9 cellular contexts compared by ENCODE assay signal in genomic region chr12:96196781-96197180, GRCh38. TPM values are rescaled to one million over a fixed set of nuclear protein-coding genes. Genes with fewer than 3 reads are reported as not detected.
DNase-seq lines count a peak whose midpoint lies in the region; ATAC-seq and TF ChIP-seq lines count a peak whose summit lies in the region.
"Had no signal": no experiment of that assay in that cellular context is flagged by ENCODE, and none has a peak within 500 bp of the region (broad histone marks: within the 10 kb centered on the region; RNA-seq: fewer than 3 reads in every experiment).

No MANE protein-coding gene starts in this region.

- peaks cover 0 to 38% (median 17%) of the 10 kb centered on the region in 11 experiments; a peak in 16 of 22 replicates for H3K36me3 ChIP-seq in BLaER1 treated with 17β-estradiol and CSF1 and Interleukin-3, amounts not matched to agents 10 nM and 100 nM
- H3K36me3 ChIP-seq in mammary epithelial cell (ENCODE audit: insufficient read depth, low read length): peaks cover under 1% of the 10 kb centered on the region
- H3K36me3 ChIP-seq in naive thymus-derived CD4-positive, alpha-beta T cell (ENCODE audit: control insufficient read depth in 2 of 3, insufficient read depth in 3 of 3, low read length in 3 of 3): peaks cover 0 to 4% (median 0%) of the 10 kb centered on the region in 3 experiments

- ATAC-seq in naive thymus-derived CD4-positive, alpha-beta T cell: no peak
- no peak for ATAC-seq in GM19023 (IDR thresholded peaks at IDR 0.05; ENCODE audit: unreplicated experiment)
- no peak for ATAC-seq in left colon
- no peak for ATAC-seq in GM21526 (IDR thresholded peaks at IDR 0.05; ENCODE audit: low FRiP score, unreplicated experiment)

- peaks cover 0 to 25% (median 0%) of the 10 kb centered on the region in 11 experiments; a peak in 7 of 22 replicates for H4K20me1 ChIP-seq in BLaER1 treated with 17β-estradiol and CSF1 and Interleukin-3, amounts not matched to agents 10 nM and 100 nM
- no peaks in the 10 kb centered on the region for H4K20me1 ChIP-seq in mammary epithelial cell (ENCODE audit: insufficient read depth, low read length)

- peak; percentile 75 for DNase-seq in LHCN-M2 (ENCODE audit: low read depth)
- DNase-seq in mammary epithelial cell: peak; percentile 66
- DNase-seq in naive thymus-derived CD4-positive, alpha-beta T cell: no peak
- DNase-seq in left colon: no peak
- DNase-seq in NCI-H1694 (lab: John Stamatoyannopoulos, UW): no peak
- DNase-seq: NCI-H526 treated with DMSO at 0.1 percent for 48 hours had no signal

- H3K4me1 Mint-ChIP-seq in naive thymus-derived CD4-positive, alpha-beta T cell: peaks cover 31 to 64% (median 51%) of the 10 kb centered on the region in 7 donors

- peaks cover 0 to 12% (median 5%) of the 10 kb centered on the region in 11 experiments; a peak in 13 of 22 replicates for H3K9me3 ChIP-seq in BLaER1 treated with 17β-estradiol and CSF1 and Interleukin-3, amounts not matched to agents 10 nM and 100 nM (replicated peaks in 1 of 11)
- no peaks in the 10 kb centered on the region for H3K9me3 ChIP-seq in mammary epithelial cell (replicated peaks; ENCODE audit: insufficient read depth, low read length)
- no peaks in the 10 kb centered on the region for H3K9me3 ChIP-seq in naive thymus-derived CD4-positive, alpha-beta T cell (ENCODE audit: control insufficient read depth in 2 of 3, low read length in 3 of 3)

- no peak for TF ChIP-seq CTCF in mammary epithelial cell (conservative IDR thresholded peaks at IDR 0.05 in 1 of 2, IDR thresholded peaks at IDR 0.05 in 1 of 2; ENCODE audit: extremely low read depth in 1 of 2, insufficient read depth in 1 of 2, low read depth in 1 of 2, low read length in 2 of 2)

- H3K27ac ChIP-seq in BLaER1 treated with 17β-estradiol and CSF1 and Interleukin-3, amounts not matched to agents 10 nM and 100 nM: peak overlapping the region; percentile 32 to 99 (median 99); a peak in 21 of 22 replicates
- H3K27ac ChIP-seq in mammary epithelial cell (ENCODE audit: insufficient read depth, low read depth, low read length): peak overlapping the region; percentile 99
- peak overlapping the region; percentile 77 for H3K27ac ChIP-seq in naive thymus-derived CD4-positive, alpha-beta T cell (ENCODE audit: low read depth, low read length)

- no TSS peak for BruUV-seq in mammary epithelial cell (replicated peaks; lab: Mats Ljungman, UMichigan)

- peak overlapping the region; percentile 70 to 99 (median 98); a peak in 21 of 22 replicates for H3K9ac ChIP-seq in BLaER1 treated with 17β-estradiol and CSF1 and Interleukin-3, amounts not matched to agents 10 nM and 100 nM
- H3K9ac ChIP-seq in mammary epithelial cell (ENCODE audit: insufficient read depth, low read length): peak overlapping the region; percentile 98

- H3K27ac Mint-ChIP-seq in naive thymus-derived CD4-positive, alpha-beta T cell: peak overlapping the region in 8 of 9 donors; percentile 95 to 99 (median 98)

- peaks cover 36 to 75% (median 69%) of the 10 kb centered on the region in 10 experiments for H3K4me1 ChIP-seq in BLaER1 treated with 17β-estradiol and CSF1 and Interleukin-3, amounts not matched to agents 10 nM and 100 nM
- H3K4me1 ChIP-seq in mammary epithelial cell (ENCODE audit: insufficient read depth, low read length): peaks cover 31% of the 10 kb centered on the region
- H3K4me1 ChIP-seq in naive thymus-derived CD4-positive, alpha-beta T cell (ENCODE audit: control insufficient read depth in 2 of 2, insufficient read depth in 2 of 2, low read length in 2 of 2): peaks cover 29 to 33% of the 10 kb centered on the region in 2 donors

- H3K36me3 Mint-ChIP-seq in naive thymus-derived CD4-positive, alpha-beta T cell: peaks cover under 1 to 10% (median 8%) of the 10 kb centered on the region in 5 donors

- intact Hi-C loops in mammary epithelial cell (cut with micrococcal nuclease): loop anchor here (5.0 kb wide), 3 partner anchors 134 to 389 kb away; no protein-coding TSS in a partner anchor
- intact Hi-C loops in naive thymus-derived CD4-positive, alpha-beta T cell (cut with micrococcal nuclease): loop anchor here (5.0 to 10.0 kb wide), 5 partner anchors 52 to 982 kb away; partner anchors contain the start of genes AMDHD1 (in 2 of the 2), CCDC38 (in 2 of the 2), FGD6 (in 2 of the 2) and VEZT (in 2 of the 2)
- intact Hi-C loops in left colon (cut with DNase I, micrococcal nuclease): no loop called here

- POLR2A ChIA-PET in naive thymus-derived CD4-positive, alpha-beta T cell (lab: Charles Lee): interaction anchor here (1.3 to 6.7 kb wide), 2 partner anchors 13 to 305 kb away, joined by 4 to 118 read pairs; no protein-coding TSS in a partner anchor

- H3K4me3 ChIP-seq in BLaER1 treated with 17β-estradiol and CSF1 and Interleukin-3, amounts not matched to agents 10 nM and 100 nM: peak overlapping the region; percentile 77 to 97 (median 96)
- H3K4me3 ChIP-seq in mammary epithelial cell (replicated peaks in 1 of 3; ENCODE audit: insufficient read depth in 1 of 3, low read depth in 2 of 3, low read length in 3 of 3): peak overlapping the region; percentile 57 to 99 (median 92)
- peak overlapping the region; percentile 59 for H3K4me3 ChIP-seq in naive thymus-derived CD4-positive, alpha-beta T cell (ENCODE audit: low read length)

- dilution Hi-C loops in mammary epithelial cell (cut with HindIII; ENCODE audit: low sequenced_read_pairs): no loop called here

- CTCF ChIA-PET in mammary epithelial cell (lab: Charles Lee; ENCODE audit: low non-redundant PET): interaction anchor here (1.1 kb wide), 1 partner anchor 19 kb away, joined by 5 read pairs; no protein-coding TSS in a partner anchor
- CTCF ChIA-PET in naive thymus-derived CD4-positive, alpha-beta T cell (lab: Charles Lee): interaction anchor here (1.0 to 6.9 kb wide), 3 partner anchors 9 to 19 kb away, joined by 3 to 35 read pairs (median 4); no protein-coding TSS in a partner anchor

- H3K79me2 ChIP-seq in mammary epithelial cell (ENCODE audit: insufficient read depth, low read length): peaks cover 64% of the 10 kb centered on the region

- peak overlapping the region; percentile 53 to 100 (median 96) for H3K4me3 Mint-ChIP-seq in naive thymus-derived CD4-positive, alpha-beta T cell

- in situ Hi-C loops in mammary epithelial cell (cut with MboI; ENCODE audit: low sequenced_read_pairs in 2 of 2): no loop called here

- H3K27me3 ChIP-seq in BLaER1 treated with 17β-estradiol and CSF1 and Interleukin-3, amounts not matched to agents 10 nM and 100 nM: no peaks in the 10 kb centered on the region; a peak in 1 of 22 replicates
- H3K27me3 ChIP-seq in mammary epithelial cell (ENCODE audit: insufficient read depth, low read length): no peaks in the 10 kb centered on the region
- no peaks in the 10 kb centered on the region for H3K27me3 ChIP-seq in naive thymus-derived CD4-positive, alpha-beta T cell (ENCODE audit: control insufficient read depth in 2 of 2, insufficient read depth in 2 of 2, low read length in 2 of 2)

- 25% methylated on average over 6 of the region's 6 CpGs for WGBS in mammary epithelial cell (ENCODE audit: low coverage, missing lambda C conversion rate)

- peaks cover 0 to 1% (median 0%) of the 10 kb centered on the region in 11 donors for H3K9me3 Mint-ChIP-seq in naive thymus-derived CD4-positive, alpha-beta T cell

- peaks cover 0 to 3% (median 0%) of the 10 kb centered on the region in 5 donors for H3K27me3 Mint-ChIP-seq in naive thymus-derived CD4-positive, alpha-beta T cell

- H2AFZ ChIP-seq in mammary epithelial cell (ENCODE audit: low read depth, low read length): no peak overlapping the region

- peak overlapping the region; percentile 82 to 100 (median 92) for H3K4me2 ChIP-seq in BLaER1 treated with 17β-estradiol and CSF1 and Interleukin-3, amounts not matched to agents 10 nM and 100 nM
- peak overlapping the region; percentile 90 for H3K4me2 ChIP-seq in mammary epithelial cell (ENCODE audit: insufficient read depth, low read depth, low read length)

RNA-seq across cellular contexts. Expression of gene ELK3, which starts 2.6 kb away (rescaled TPM):
- 90.2 and 105 TPM in 2 replicates for total RNA-seq in LHCN-M2 (2014; rRNA removed)
- 30.2 TPM for polyA plus RNA-seq in LHCN-M2 (2012)
- 10 to 100 TPM; 12.8 to 95.1 TPM for total RNA-seq in mammary epithelial cell
- 47.2 TPM for polyA plus RNA-seq in mammary epithelial cell
- polyA minus RNA-seq in mammary epithelial cell: 30.7 TPM
- total RNA-seq in naive thymus-derived CD4-positive, alpha-beta T cell: 10 to 100 TPM; 24.9 to 52.3 (median 34.7) TPM
- 10 to 100 TPM; 16.8 to 22.1 TPM for polyA plus RNA-seq in naive thymus-derived CD4-positive, alpha-beta T cell
- total RNA-seq in left colon: 1 to 10 TPM; 7.7 to 9.2 TPM

Comparison
In these comparisons a context has a peak if more than half of its experiments do, and no peak if none do; other contexts are left out.
1. DNase-seq: peak in LHCN-M2 (single experiment) and mammary epithelial cell (single experiment); none in naive thymus-derived CD4-positive, alpha-beta T cell (0 of 9), left colon (0 of 2) and NCI-H1694 (single experiment).
2. intact Hi-C loops: an anchor here in mammary epithelial cell (5.0 kb wide) and naive thymus-derived CD4-positive, alpha-beta T cell (5.0 to 10.0 kb wide); none called in left colon.
3. Peak in every context shown above with its lines, with median percentiles within 50 percentile points of each other: H3K27ac ChIP-seq and H3K4me3 ChIP-seq.